In the genomic region with DNA sequence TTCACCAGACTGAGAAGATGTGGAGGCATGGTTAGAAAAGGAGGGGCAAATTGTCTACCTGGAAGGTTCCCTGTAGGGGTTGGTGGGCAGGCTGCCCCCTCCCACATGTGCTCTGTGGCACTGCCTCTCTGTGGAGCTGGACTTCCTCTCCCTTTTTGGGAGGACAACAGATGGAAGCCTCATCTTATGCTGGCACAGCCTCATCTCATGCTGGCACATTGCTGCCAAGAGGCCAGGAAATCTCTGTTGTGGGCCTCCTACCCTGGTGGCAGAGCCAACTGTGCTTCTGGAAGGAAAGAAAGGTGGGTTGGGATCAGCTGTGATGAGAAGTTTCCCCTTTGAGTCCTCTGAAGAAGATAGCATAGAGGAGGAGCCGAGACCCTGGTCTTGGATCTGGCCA, we compare ENCODE assay signal across 28 cellular contexts.
"Had no signal": no experiment of that assay in that cellular context is flagged by ENCODE, and none has a peak within 500 bp of the region (broad histone marks: within the 10 kb centered on the region; RNA-seq: fewer than 3 reads in every experiment).

No MANE protein-coding gene starts in this region.

- ATAC-seq: activated CD8-positive, alpha-beta memory T cell treated with anti-CD3 and anti-CD28 coated beads, Interleukin-2, amount 10 ng/mL, durations not matched to agents 7 days and 5 days; activated naive CD4-positive, alpha-beta T cell treated with anti-CD3 and anti-CD28 coated beads, Interleukin-2, amount 50 U/mL, for 72 hours; activated naive CD8-positive, alpha-beta T cell treated with anti-CD3 and anti-CD28 coated beads, Interleukin-2, amount 50 U/mL, for 24 hours; body of pancreas; PC-3; SK-N-SH treated with all-trans-retinoic acid at 6 μM for 48 hours; T-helper 17 cell had no signal

- H3K9me3 Mint-ChIP-seq: activated B cell treated with CpG ODN at 0.5 μM for 24 hours; activated CD4-positive, alpha-beta T cell treated with anti-CD3 and anti-CD28 coated beads, Interleukin-2, amount 10 ng/mL, durations not matched to agents 24 days and 14 days; activated naive CD4-positive, alpha-beta T cell treated with anti-CD3 and anti-CD28 coated beads, Interleukin-2, amount 50 U/mL, for 72 hours; activated naive CD8-positive, alpha-beta T cell treated with anti-CD3 and anti-CD28 coated beads, Interleukin-2, amount 50 U/mL, for 24 hours; activated T-cell treated with anti-CD3 and anti-CD28 coated beads, Interleukin-2, amount 50 U/mL, for 24 hours; activated T-helper 1 cell treated with anti-CD3 and anti-CD28 coated beads, Interleukin-12 subunit alpha, Interleukin-12 subunit beta, Interleukin-2, Interleukin-4 antibody, amounts not matched to agents 30 ng/mL and 10 ng/mL and 1 ng/mL, durations not matched to agents 14 hours and 24 hours and 36 hours; central memory CD8-positive, alpha-beta T cell had no signal

- H3K4me1 Mint-ChIP-seq: activated B cell treated with CpG ODN at 0.5 μM for 24 hours; activated CD4-positive, alpha-beta T cell treated with anti-CD3 and anti-CD28 coated beads, Interleukin-2, amount 10 ng/mL, durations not matched to agents 24 days and 14 days; activated CD8-positive, alpha-beta memory T cell treated with anti-CD3 and anti-CD28 coated beads, Interleukin-2, amount 10 ng/mL, durations not matched to agents 7 days and 5 days; activated naive CD8-positive, alpha-beta T cell treated with anti-CD3 and anti-CD28 coated beads, Interleukin-2, amount 50 U/mL, for 24 hours; central memory CD8-positive, alpha-beta T cell had no signal

- DNase-seq: activated B cell treated with CpG ODN at 0.5 μM for 24 hours; activated CD4-positive, alpha-beta T cell treated with anti-CD3 and anti-CD28 coated beads for 1 hour; activated CD4-positive, alpha-beta T cell treated with anti-CD3 and anti-CD28 coated beads, Interleukin-2, amount 10 ng/mL, durations not matched to agents 24 days and 14 days; activated CD4-positive, alpha-beta T cell treated with anti-CD3 and anti-CD28 coated beads, Interleukin-2, amount 50 U/mL, for 48 hours; activated CD8-positive, alpha-beta memory T cell treated with anti-CD3 and anti-CD28 coated beads, Interleukin-2, amount 10 ng/mL, durations not matched to agents 7 days and 5 days; activated effector memory CD4-positive, alpha-beta T cell treated with anti-CD3 and anti-CD28 coated beads, Interleukin-2, amount 50 U/mL, for 16 hours; activated naive CD4-positive, alpha-beta T cell treated with Interleukin-2 at 50 U/mL for 16 hours; activated naive CD8-positive, alpha-beta T cell treated with anti-CD3 and anti-CD28 coated beads, Interleukin-2, amount 50 U/mL, for 24 hours; activated T-cell treated with anti-CD3 and anti-CD28 coated beads, Interleukin-2, amount 50 U/mL, for 24 hours; amniotic stem cell; body of pancreas; colonic mucosa; MG63; NCI-H1105; NCI-H1436; NCI-H187 treated with DMSO at 0.1 percent for 48 hours; NCI-H2081 treated with DMSO at 0.1 percent for 48 hours; NCI-H2171; NCI-H226; NCI-H510A treated with DMSO at 0.1 percent for 48 hours; PC-3; SHP77; T-helper 17 cell; T-helper 9 cell had no signal

- H3K27me3 Mint-ChIP-seq: activated CD4-positive, alpha-beta T cell treated with anti-CD3 and anti-CD28 coated beads, Interleukin-2, amount 10 ng/mL, durations not matched to agents 24 days and 14 days; activated CD8-positive, alpha-beta memory T cell treated with anti-CD3 and anti-CD28 coated beads, Interleukin-2, amount 10 ng/mL, durations not matched to agents 7 days and 5 days; activated naive CD8-positive, alpha-beta T cell treated with anti-CD3 and anti-CD28 coated beads, Interleukin-2, amount 50 U/mL, for 24 hours; activated T-cell treated with anti-CD3 and anti-CD28 coated beads, Interleukin-2, amount 50 U/mL, for 24 hours; central memory CD8-positive, alpha-beta T cell had no signal

- H3K36me3 Mint-ChIP-seq: activated CD8-positive, alpha-beta memory T cell treated with anti-CD3 and anti-CD28 coated beads, Interleukin-2, amount 10 ng/mL, durations not matched to agents 7 days and 5 days; activated naive CD4-positive, alpha-beta T cell treated with anti-CD3 and anti-CD28 coated beads, Interleukin-2, amount 50 U/mL, for 72 hours had no signal

- H3K4me3 Mint-ChIP-seq: activated B cell treated with CpG ODN at 0.5 μM for 24 hours; activated CD4-positive, alpha-beta T cell treated with anti-CD3 and anti-CD28 coated beads, Interleukin-2, amount 10 ng/mL, durations not matched to agents 24 days and 14 days; activated CD8-positive, alpha-beta memory T cell treated with anti-CD3 and anti-CD28 coated beads, Interleukin-2, amount 10 ng/mL, durations not matched to agents 7 days and 5 days; activated naive CD8-positive, alpha-beta T cell treated with anti-CD3 and anti-CD28 coated beads, Interleukin-2, amount 50 U/mL, for 24 hours; activated T-cell treated with anti-CD3 and anti-CD28 coated beads, Interleukin-2, amount 50 U/mL, for 24 hours; activated T-helper 1 cell treated with anti-CD3 and anti-CD28 coated beads, Interleukin-12 subunit alpha, Interleukin-12 subunit beta, Interleukin-2, Interleukin-4 antibody, amounts not matched to agents 30 ng/mL and 10 ng/mL and 1 ng/mL, durations not matched to agents 14 hours and 24 hours and 36 hours; central memory CD8-positive, alpha-beta T cell; T-helper 17 cell had no signal

- H3K27ac Mint-ChIP-seq: activated B cell treated with CpG ODN at 0.5 μM for 24 hours; activated CD4-positive, alpha-beta T cell treated with anti-CD3 and anti-CD28 coated beads, Interleukin-2, amount 10 ng/mL, durations not matched to agents 24 days and 14 days; activated CD8-positive, alpha-beta memory T cell treated with anti-CD3 and anti-CD28 coated beads, Interleukin-2, amount 10 ng/mL, durations not matched to agents 7 days and 5 days; activated naive CD8-positive, alpha-beta T cell treated with anti-CD3 and anti-CD28 coated beads, Interleukin-2, amount 50 U/mL, for 24 hours; activated T-cell treated with anti-CD3 and anti-CD28 coated beads, Interleukin-2, amount 50 U/mL, for 24 hours; activated T-helper 1 cell treated with anti-CD3 and anti-CD28 coated beads, Interleukin-12 subunit alpha, Interleukin-12 subunit beta, Interleukin-2, Interleukin-4 antibody, amounts not matched to agents 30 ng/mL and 10 ng/mL and 1 ng/mL, durations not matched to agents 14 hours and 24 hours and 36 hours; T-helper 17 cell had no signal
